In the genomic region with DNA sequence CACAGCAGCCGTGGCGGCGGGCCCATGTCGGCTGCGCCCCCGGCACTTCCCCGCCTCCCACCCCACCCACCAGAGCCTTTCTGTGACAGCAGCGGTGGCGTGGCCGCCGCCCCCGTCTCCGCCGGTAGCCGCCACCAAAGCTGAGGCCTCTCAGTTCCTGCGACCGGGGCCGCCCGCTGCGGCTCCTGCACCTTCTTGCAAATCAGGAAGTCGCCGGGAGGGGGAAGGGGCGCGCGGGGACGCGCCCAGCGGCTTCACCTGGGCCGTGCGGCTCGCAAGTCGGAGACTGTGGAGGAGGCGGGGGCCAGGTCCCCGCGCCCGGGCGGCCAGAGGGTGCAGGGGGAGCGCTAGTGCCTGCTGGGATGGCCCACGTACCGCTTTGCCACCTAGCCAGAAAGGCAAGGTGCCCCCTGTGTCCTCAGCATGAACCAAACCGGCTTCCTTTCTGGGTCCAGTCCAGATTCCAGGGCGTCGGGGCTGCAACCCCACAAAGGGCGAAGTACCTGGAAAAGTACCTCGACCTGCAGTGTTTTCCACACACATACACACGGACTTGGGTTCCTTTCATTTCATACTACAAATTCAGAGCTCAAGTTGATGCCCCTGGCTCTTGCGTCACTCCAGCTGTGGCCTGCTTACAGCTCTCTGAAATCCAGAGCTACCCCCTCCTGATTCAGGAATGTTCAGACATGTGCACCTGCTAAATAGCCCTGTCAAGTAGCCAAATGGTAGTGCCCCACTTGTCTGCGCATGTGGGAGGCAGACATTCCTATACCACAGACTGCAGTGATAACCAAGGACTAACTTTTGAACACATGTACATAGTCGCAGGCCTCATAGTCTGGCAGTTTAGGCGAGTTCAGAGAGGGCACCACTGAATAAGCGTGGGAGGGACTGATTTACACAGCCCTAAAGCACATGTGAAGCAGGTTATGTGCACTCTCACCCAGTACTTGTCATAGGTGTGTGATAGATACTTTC, we compare ENCODE assay signal across 8 cellular contexts. TPM values are rescaled to one million over a fixed set of nuclear protein-coding genes. Genes with fewer than 3 reads are reported as not detected.
DNase-seq lines count a peak whose midpoint lies in the region; ATAC-seq, FAIRE-seq and TF ChIP-seq lines count a peak whose summit lies in the region.

A gene with protein sequence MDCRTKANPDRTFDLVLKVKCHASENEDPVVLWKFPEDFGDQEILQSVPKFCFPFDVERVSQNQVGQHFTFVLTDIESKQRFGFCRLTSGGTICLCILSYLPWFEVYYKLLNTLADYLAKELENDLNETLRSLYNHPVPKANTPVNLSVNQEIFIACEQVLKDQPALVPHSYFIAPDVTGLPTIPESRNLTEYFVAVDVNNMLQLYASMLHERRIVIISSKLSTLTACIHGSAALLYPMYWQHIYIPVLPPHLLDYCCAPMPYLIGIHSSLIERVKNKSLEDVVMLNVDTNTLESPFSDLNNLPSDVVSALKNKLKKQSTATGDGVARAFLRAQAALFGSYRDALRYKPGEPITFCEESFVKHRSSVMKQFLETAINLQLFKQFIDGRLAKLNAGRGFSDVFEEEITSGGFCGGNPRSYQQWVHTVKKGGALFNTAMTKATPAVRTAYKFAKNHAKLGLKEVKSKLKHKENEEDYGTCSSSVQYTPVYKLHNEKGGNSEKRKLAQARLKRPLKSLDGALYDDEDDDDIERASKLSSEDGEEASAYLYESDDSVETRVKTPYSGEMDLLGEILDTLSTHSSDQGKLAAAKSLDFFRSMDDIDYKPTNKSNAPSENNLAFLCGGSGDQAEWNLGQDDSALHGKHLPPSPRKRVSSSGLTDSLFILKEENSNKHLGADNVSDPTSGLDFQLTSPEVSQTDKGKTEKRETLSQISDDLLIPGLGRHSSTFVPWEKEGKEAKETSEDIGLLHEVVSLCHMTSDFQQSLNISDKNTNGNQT (minus strand): TSS at position 199 of the 981 bp plus-strand sequence. CDS start 325 bp downstream, outside the sequence.

- no peaks in the 10 kb centered on the region for H4K20me1 ChIP-seq in SU-DHL-6 (ENCODE audit: low read depth, low read length)

- peak; percentile 58 for TF ChIP-seq POLR2A in prostate gland (IDR thresholded peaks at IDR 0.05)

- H3K27ac Mint-ChIP-seq in activated naive CD8-positive, alpha-beta T cell treated with anti-CD3 and anti-CD28 coated beads for 36 hours: peak within 1 kb of the TSS; percentile 100

- H3K9me3 ChIP-seq in KOPT-K1 (ENCODE audit: insufficient read depth, low read length, poor library complexity, severe bottlenecking) (peaks cover 10% of the 10 kb centered on the region), SU-DHL-6 (ENCODE audit: insufficient read depth, low read length) (peaks cover 4% of the 10 kb centered on the region; the same call in 1 of the 2 replicates), left ventricle myocardium inferior (replicated peaks) (peaks cover 9% of the 10 kb centered on the region), prostate gland (no peaks in the 10 kb centered on the region)

- FAIRE-seq in urothelium cell line (lab: Jason Lieb, UNC): no peak

- intact Hi-C loops in left ventricle myocardium inferior (cut with micrococcal nuclease) (no loop called here), prostate gland (cut with DNase I) (no loop called here)

- peaks cover 17% of the 10 kb centered on the region for H3K36me3 Mint-ChIP-seq in activated naive CD8-positive, alpha-beta T cell treated with anti-CD3 and anti-CD28 coated beads for 36 hours

- H3K9me3 Mint-ChIP-seq in activated naive CD8-positive, alpha-beta T cell treated with anti-CD3 and anti-CD28 coated beads for 36 hours: no peaks in the 10 kb centered on the region

- H3F3A ChIP-seq in SU-DHL-6 (ENCODE audit: insufficient read depth): peaks cover 25% of the 10 kb centered on the region

- WGBS in prostate gland: 5% methylated on average over 51 of the region's 51 CpGs

- peaks cover 40% of the 10 kb centered on the region for H3K79me2 ChIP-seq in SU-DHL-6 (ENCODE audit: insufficient read depth, low read length)

- H3K36me3 ChIP-seq in KOPT-K1 (ENCODE audit: insufficient read depth, low read length) (peaks cover 17% of the 10 kb centered on the region), SU-DHL-6 (ENCODE audit: low read length) (peaks cover 9% of the 10 kb centered on the region; the same call in 1 of the 2 replicates), left ventricle myocardium inferior (no peaks in the 10 kb centered on the region), prostate gland (no peaks in the 10 kb centered on the region)

- peaks cover 64% of the 10 kb centered on the region for H3K4me1 Mint-ChIP-seq in activated naive CD8-positive, alpha-beta T cell treated with anti-CD3 and anti-CD28 coated beads for 36 hours

- TF ChIP-seq CTCF in SU-DHL-6 (IDR thresholded peaks at IDR 0.05; ENCODE audit: insufficient read depth, low read length, poor library complexity, severe bottlenecking): no peak
- TF ChIP-seq CTCF in left ventricle myocardium inferior (IDR thresholded peaks at IDR 0.05; ENCODE audit: borderline replicate concordance): peak; percentile 15
- peak in 3 of 4 experiments; percentile 10 to 35 (median 28) for TF ChIP-seq CTCF in prostate gland (IDR thresholded peaks at IDR 0.05)

- H3K27me3 ChIP-seq in SU-DHL-6 (ENCODE audit: low read length): no peaks in the 10 kb centered on the region
- no peaks in the 10 kb centered on the region for H3K27me3 ChIP-seq in left ventricle myocardium inferior (ENCODE audit: low read depth)
- H3K27me3 ChIP-seq in prostate gland (replicated peaks; ENCODE audit: insufficient read depth): no peaks in the 10 kb centered on the region

- H3K4me3 ChIP-seq in SU-DHL-6 (ENCODE audit: insufficient read depth, low read length, poor library complexity, severe bottlenecking): peak within 1 kb of the TSS; percentile 80
- peak within 1 kb of the TSS; percentile 81 for H3K4me3 ChIP-seq in left ventricle myocardium inferior
- H3K4me3 ChIP-seq in prostate gland: peak within 1 kb of the TSS; percentile 67 to 69

- peak within 1 kb of the TSS; percentile 85 for H2AFZ ChIP-seq in SU-DHL-6 (ENCODE audit: low read depth, low read length, severe bottlenecking)

- ATAC-seq in GM21786 (IDR thresholded peaks at IDR 0.05; ENCODE audit: unreplicated experiment): peak; percentile 63

- peak within 1 kb of the TSS; percentile 93 for H3K4me3 Mint-ChIP-seq in activated naive CD8-positive, alpha-beta T cell treated with anti-CD3 and anti-CD28 coated beads for 36 hours

- H3K27ac ChIP-seq in KOPT-K1 (ENCODE audit: low read depth, low read length, poor library complexity, severe bottlenecking) (peak within 1 kb of the TSS; percentile 89), SU-DHL-6 (ENCODE audit: low read depth, low read length) (peak within 1 kb of the TSS; percentile 89), left ventricle myocardium inferior (replicated peaks) (peak within 1 kb of the TSS; percentile 96), prostate gland (peak within 1 kb of the TSS; percentile 85 to 91)

- H3K9me2 ChIP-seq in SU-DHL-6 (replicated peaks; ENCODE audit: insufficient read depth, low read length): no peaks in the 10 kb centered on the region

- H3K4me1 ChIP-seq in left ventricle myocardium inferior (peaks cover 52% of the 10 kb centered on the region), prostate gland (replicated peaks) (no peaks in the 10 kb centered on the region)

- H3K27me3 Mint-ChIP-seq in activated naive CD8-positive, alpha-beta T cell treated with anti-CD3 and anti-CD28 coated beads for 36 hours: no peaks in the 10 kb centered on the region

- peak within 1 kb of the TSS; percentile 85 for H3K9ac ChIP-seq in SU-DHL-6 (ENCODE audit: low read length)

- DNase-seq in ELF-1 (ENCODE audit: low read depth, low spot score) (peak; percentile 78), left ventricle myocardium inferior (peak; percentile 74), prostate gland (ENCODE audit: low spot score) (peak; percentile 81), urothelium cell line (ENCODE audit: low spot score) (peak; percentile 59)
- peak; percentile 82 for DNase-seq in activated naive CD8-positive, alpha-beta T cell treated with anti-CD3 and anti-CD28 coated beads for 36 hours

- peak within 1 kb of the TSS; percentile 87 for H3K4me2 ChIP-seq in SU-DHL-6 (ENCODE audit: low read depth, low read length, poor library complexity, severe bottlenecking)

RNA-seq across cellular contexts. Expression of the gene that starts here (rescaled TPM):
- 10 to 100 TPM; 11.8 to 13.3 TPM for total RNA-seq in activated naive CD8-positive, alpha-beta T cell treated with anti-CD3 and anti-CD28 coated beads for 36 hours
- total RNA-seq in left ventricle myocardium inferior (26.9 TPM), prostate gland (10 to 100 TPM; 13.5 to 14.1 TPM)

Comparison
In these comparisons a context has a peak if more than half of its experiments do, and no peak if none do; other contexts are left out.
1. Peak in every context shown above with its lines: DNase-seq, ATAC-seq, H3K4me3 ChIP-seq and H3K27ac ChIP-seq.